Comparison of ENCODE assay signal across 6 cellular contexts in genomic region chr21:19493437-19494241, GRCh38.
DNase-seq lines count a peak whose midpoint lies in the region; ATAC-seq, FAIRE-seq and TF ChIP-seq lines count a peak whose summit lies in the region.
"Not testable (repeated sequence)": the region's sequence is repeated elsewhere in the genome, so short reads cannot be mapped to it uniquely, and the experiment has no call there.

No MANE protein-coding gene starts in this region.

- not testable (repeated sequence) for BruUV-seq in K562 (replicated peaks; lab: Mats Ljungman, UMichigan)

- H3K9me3 Mint-ChIP-seq in immature natural killer cell, result not testable (repeated sequence)

- not testable (repeated sequence) for FAIRE-seq in K562 (lab: Jason Lieb, UNC)

- DNase-seq in DMS53 treated with DMSO at 0.1 percent for 48 hours (lab: John Stamatoyannopoulos, UW; ENCODE audit: unreplicated experiment) (peak; percentile 3), K562 (ENCODE audit: extremely low read depth in 1 of 4, low spot score in 3 of 4) (peak in 1 of 4 experiments; percentile 53), spleen (peak; percentile 66), upper lobe of right lung (peak; percentile 50)
- DNase-seq in immature natural killer cell, result not testable (repeated sequence)

- whole genome bisulfite sequencing in K562 (ENCODE audit: insufficient coverage, low coverage, missing lambda C conversion rate), result 21% methylated on average over 24 of the region's 52 CpGs
- 94 to 97% (median 95%) methylated on average over 39 to 52 of the region's 52 CpGs for WGBS in spleen, 5 donors

- peak overlapping the region in 4 of 5 donors; percentile 81 to 86 (median 83) for H3K4me3 Mint-ChIP-seq in immature natural killer cell

- peaks cover 12% of the 10 kb centered on the region in 2 donors for H3K4me1 Mint-ChIP-seq in immature natural killer cell

- not testable (repeated sequence) for H3K27me3 ChIP-seq in K562 (ENCODE audit: control insufficient read depth in 2 of 2, insufficient read depth in 2 of 2, low read length in 2 of 2); spleen (replicated peaks in 1 of 7); upper lobe of right lung

- POLR2A ChIA-PET in K562 (lab: Yijun Ruan, JAX), result interaction anchor here (0.6 kb wide), 1 partner anchor 9 kb away, joined by 3 read pairs; no protein-coding TSS in a partner anchor

- peak overlapping the region; percentile 70 for H2AFZ ChIP-seq in K562 (ENCODE audit: low read depth, low read length)

- TF ChIP-seq POLR2A in K562 (conservative IDR thresholded peaks at IDR 0.05), result peak; percentile 46
- TF ChIP-seq POLR2A in spleen (IDR thresholded peaks at IDR 0.05), result not testable (repeated sequence)

- H3K9me1 ChIP-seq in K562 (ENCODE audit: control insufficient read depth, insufficient read depth, low read length), result not testable (repeated sequence)

- not testable (repeated sequence) for TF ChIP-seq RAD21 in Ishikawa (IDR thresholded peaks at IDR 0.05; ENCODE audit: low read depth); K562 (CRISPR knock-in tag; conservative IDR thresholded peaks at IDR 0.05 in 1 of 2, IDR thresholded peaks at IDR 0.05 in 1 of 2)

- not testable (repeated sequence) for H3K36me3 ChIP-seq in K562 (ENCODE audit: control insufficient read depth, insufficient read depth, low read length); spleen; upper lobe of right lung

- H3K27ac ChIP-seq in K562 (ENCODE audit: extremely low read depth, low read depth, low read length), result peak overlapping the region; percentile 69
- H3K27ac ChIP-seq in spleen, upper lobe of right lung: not testable (repeated sequence)

- TF ChIP-seq EP300 in Ishikawa (IDR thresholded peaks at IDR 0.05; ENCODE audit: borderline replicate concordance); K562 (IDR thresholded peaks at IDR 0.05; ENCODE audit: low read length): not testable (repeated sequence)

- peaks cover 44% of the 10 kb centered on the region for H3K79me2 ChIP-seq in K562 (ENCODE audit: control insufficient read depth, insufficient read depth, low read length)

- not testable (repeated sequence) for TF ChIP-seq CTCF in K562 (IDR thresholded peaks at IDR 0.05 in 2 of 3, conservative IDR thresholded peaks at IDR 0.05 in 1 of 3; ENCODE audit: insufficient read depth in 2 of 3, low read depth in 1 of 3, low read length in 3 of 3); spleen (IDR thresholded peaks at IDR 0.05 in 8 of 11, conservative IDR thresholded peaks at IDR 0.05 in 3 of 11); upper lobe of right lung (IDR thresholded peaks at IDR 0.05)

- H3K27ac Mint-ChIP-seq in immature natural killer cell, result not testable (repeated sequence)

- H4K20me1 ChIP-seq in K562 (replicated peaks; ENCODE audit: control insufficient read depth, insufficient read depth, low read length), result not testable (repeated sequence)

- peak overlapping the region; percentile 41 for H3K4me3 ChIP-seq in K562
- not testable (repeated sequence) for H3K4me3 ChIP-seq in spleen, upper lobe of right lung

- H3K27me3 Mint-ChIP-seq in immature natural killer cell (ENCODE audit: low read depth in 3 of 3), result not testable (repeated sequence)

- H3K36me3 Mint-ChIP-seq in immature natural killer cell, result not testable (repeated sequence)

- ATAC-seq in K562, result peak; percentile 59
- ATAC-seq in upper lobe of right lung, result not testable (repeated sequence)

- peak overlapping the region; percentile 32; the same call in 1 of the 2 replicates for H3K4me2 ChIP-seq in K562 (ENCODE audit: insufficient read depth, low read length)

- in situ Hi-C loops in K562 (cut with MboI), result not testable (repeated sequence)

- intact Hi-C loops in K562 (cut with micrococcal nuclease); spleen (cut with DNase I; ENCODE audit: low total_unique reads); upper lobe of right lung (cut with DNase I): not testable (repeated sequence)

- H3K9ac ChIP-seq in K562 (ENCODE audit: insufficient read depth in 1 of 2, low read depth in 2 of 2, low read length in 2 of 2), result peak overlapping the region; percentile 71 to 87

- not testable (repeated sequence) for H3K4me1 ChIP-seq in K562 (replicated peaks in 1 of 2; ENCODE audit: control insufficient read depth in 2 of 2, insufficient read depth in 2 of 2, low read length in 2 of 2); spleen; upper lobe of right lung

- CTCF ChIA-PET in K562 (lab: Yijun Ruan, JAX; ENCODE audit: low intra/inter-chr PET ratio), result not testable (repeated sequence)

- not testable (repeated sequence) for H3K9me3 ChIP-seq in K562 (replicated peaks; ENCODE audit: control insufficient read depth, insufficient read depth, low read depth, low read length); upper lobe of right lung
- peaks cover 0 to 14% (median 6%) of the 10 kb centered on the region in 8 donors for H3K9me3 ChIP-seq in spleen

TF ChIP-seq in Ishikawa, 13 proteins besides CTCF, POLR2A, EP300 and RAD21:
- TF ChIP-seq EGR1 (IDR thresholded peaks at IDR 0.05), result peak; percentile 76

TF ChIP-seq in K562, 482 proteins besides CTCF, POLR2A, EP300 and RAD21:
- 0 out of 2 replicates have a peak, but pooled peaks have one; percentile 13 for TF ChIP-seq MBD2 (IDR thresholded peaks at IDR 0.05; ENCODE audit: borderline replicate concordance, low read depth)
- peak; percentile 79 for TF ChIP-seq POLR2G (IDR thresholded peaks at IDR 0.05; ENCODE audit: low read depth, low read length)
- peak; percentile 75 for TF ChIP-seq CC2D1A (IDR thresholded peaks at IDR 0.05)
- TF ChIP-seq EP400 (IDR thresholded peaks at IDR 0.05), result peak; percentile 57; the same call in 1 of the 2 replicates
- TF ChIP-seq EGR1 (conservative IDR thresholded peaks at IDR 0.05), result peak; percentile 85
- peak in 1 of 2 experiments; percentile 34 for TF ChIP-seq E2F6 (IDR thresholded peaks at IDR 0.05; ENCODE audit: borderline replicate concordance in 1 of 2, extremely low read depth in 1 of 2, insufficient read depth in 1 of 2, insufficient read length in 1 of 2, low read depth in 1 of 2, low read length in 1 of 2, poor library complexity in 1 of 2, severe bottlenecking in 1 of 2)
- TF ChIP-seq KLF16 (IDR thresholded peaks at IDR 0.05), result peak; percentile 9; the same call in 1 of the 2 replicates
- TF ChIP-seq CXXC5 (CRISPR knock-in tag; IDR thresholded peaks at IDR 0.05), result 0 out of 2 replicates have a peak, but pooled peaks have one; percentile 14
- TF ChIP-seq ASH1L (IDR thresholded peaks at IDR 0.05; ENCODE audit: borderline replicate concordance, low read depth, partially characterized antibody), result peak; percentile 79
- TF ChIP-seq TAF1 (IDR thresholded peaks at IDR 0.05; ENCODE audit: control insufficient read depth, extremely low read depth, insufficient read depth, low read length, severe bottlenecking), result peak; percentile 20
- peak; percentile 71 for TF ChIP-seq RBFOX2 (IDR thresholded peaks at IDR 0.05; ENCODE audit: low read depth, low read length)
- TF ChIP-seq CHAMP1 (IDR thresholded peaks at IDR 0.05), result 0 out of 2 replicates have a peak, but pooled peaks have one; percentile 66
- peak; percentile 44 to 53; a peak in 3 of 4 replicates for TF ChIP-seq NRF1 (conservative IDR thresholded peaks at IDR 0.05 in 1 of 2, IDR thresholded peaks at IDR 0.05 in 1 of 2)
- 0 out of 2 replicates have a peak, but pooled peaks have one; percentile 12 for TF ChIP-seq RB1 (IDR thresholded peaks at IDR 0.05; ENCODE audit: low read depth)
